Comparison of ENCODE assay signal across 34 cellular contexts in the genomic region with DNA sequence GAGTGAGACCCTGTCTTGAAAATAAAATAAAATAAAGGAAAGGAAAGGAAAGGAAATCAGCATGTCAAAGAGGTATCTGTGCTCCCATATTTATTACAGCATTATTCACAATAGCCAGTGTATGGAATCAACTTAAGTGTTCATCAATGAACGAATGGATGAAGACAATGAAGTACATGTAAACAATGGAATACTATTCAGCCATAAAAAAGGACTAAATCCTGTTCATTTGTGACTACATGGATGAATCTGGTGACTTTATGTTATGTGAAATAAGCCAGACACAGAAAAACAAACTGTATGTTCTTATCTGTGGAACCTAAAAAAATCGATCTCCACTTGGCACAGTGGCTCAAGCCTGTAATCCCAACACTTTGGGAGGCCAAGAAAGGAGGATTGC.
"Had no signal": no experiment of that assay in that cellular context is flagged by ENCODE, and none has a peak within 500 bp of the region (broad histone marks: within the 10 kb centered on the region; RNA-seq: fewer than 3 reads in every experiment).

No MANE protein-coding gene starts in this region.

- H3K4me3 ChIP-seq: adrenal gland, body of pancreas, breast epithelium had no signal

- H3K27ac ChIP-seq: adrenal gland, body of pancreas, brain microvascular endothelial cell, breast epithelium, VCaP had no signal

- H3K36me3 ChIP-seq: adrenal gland, brain microvascular endothelial cell, breast epithelium had no signal

- H3K27me3 ChIP-seq: adrenal gland, body of pancreas, brain microvascular endothelial cell, breast epithelium had no signal

- ATAC-seq: activated CD8-positive, alpha-beta T cell treated with anti-CD3 and anti-CD28 coated beads for 36 hours; activated naive CD4-positive, alpha-beta T cell treated with anti-CD3 and anti-CD28 coated beads, Interleukin-2, amount 50 U/mL, for 72 hours; activated T-cell treated with anti-CD3 and anti-CD28 coated beads, Interleukin-2, amount 50 U/mL, for 4 hours; activated T-cell treated with anti-CD3 and anti-CD28 coated beads, Interleukin-2, amount 50 U/mL, for 72 hours; activated T-helper 17 cell treated with anti-CD3 and anti-CD28 coated beads, Interleukin-2, amount 50 U/mL, for 72 hours; body of pancreas had no signal

- FAIRE-seq: astrocyte, colon, TTC549 had no signal

- DNase-seq: activated B cell treated with CpG ODN at 0.5 μM for 24 hours; activated CD4-positive, alpha-beta memory T cell treated with anti-CD3 and anti-CD28 coated beads for 36 hours; activated CD4-positive, alpha-beta T cell treated with anti-CD3 and anti-CD28 coated beads for 4 hours; activated CD4-positive, alpha-beta T cell treated with anti-CD3 and anti-CD28 coated beads, Interleukin-2, amount 10 ng/mL, durations not matched to agents 24 days and 14 days; activated CD4-positive, alpha-beta T cell treated with anti-CD3 and anti-CD28 coated beads, Interleukin-2, amount 50 U/mL, for 1 hour; activated CD4-positive, alpha-beta T cell treated with anti-CD3 and anti-CD28 coated beads, Interleukin-2, amount 50 U/mL, for 4 hours; activated CD4-positive, CD25-positive, alpha-beta regulatory T cell treated with anti-CD3 and anti-CD28 coated beads, Interleukin-2, amount 50 U/mL, for 72 hours; activated CD8-positive, alpha-beta memory T cell treated with anti-CD3 and anti-CD28 coated beads, Interleukin-2, amount 50 U/mL, for 4 hours; activated CD8-positive, alpha-beta T cell treated with anti-CD3 and anti-CD28 coated beads for 36 hours; activated effector memory CD4-positive, alpha-beta T cell treated with anti-CD3 and anti-CD28 coated beads, Interleukin-2, amount 50 U/mL, for 16 hours; activated gamma-delta T cell treated with Interleukin-2 at 50 U/mL for 16 hours; activated naive CD4-positive, alpha-beta T cell; activated naive CD4-positive, alpha-beta T cell treated with anti-CD3 and anti-CD28 coated beads for 36 hours; activated naive CD4-positive, alpha-beta T cell treated with anti-CD3 and anti-CD28 coated beads, Interleukin-2, amount 50 U/mL, for 16 hours; activated naive CD8-positive, alpha-beta T cell treated with anti-CD3 and anti-CD28 coated beads for 36 hours; activated T-cell treated with anti-CD3 and anti-CD28 coated beads for 4 hours; activated T-cell treated with anti-CD3 and anti-CD28 coated beads, Interleukin-2, amount 50 U/mL, for 1 hour; activated T-cell treated with anti-CD3 and anti-CD28 coated beads, Interleukin-2, amount 50 U/mL, for 4 hours; activated T-cell treated with anti-CD3 and anti-CD28 coated beads, Interleukin-2, amount 50 U/mL, for 72 hours; amniotic stem cell; aorta; body of pancreas; brain microvascular endothelial cell; central memory CD4-positive, alpha-beta T cell; T-helper 2 cell; T-helper 9 cell had no signal

- H3K9me3 ChIP-seq: adrenal gland, body of pancreas, breast epithelium had no signal
